Comparison of ENCODE assay signal across 18 cellular contexts in the genomic region with DNA sequence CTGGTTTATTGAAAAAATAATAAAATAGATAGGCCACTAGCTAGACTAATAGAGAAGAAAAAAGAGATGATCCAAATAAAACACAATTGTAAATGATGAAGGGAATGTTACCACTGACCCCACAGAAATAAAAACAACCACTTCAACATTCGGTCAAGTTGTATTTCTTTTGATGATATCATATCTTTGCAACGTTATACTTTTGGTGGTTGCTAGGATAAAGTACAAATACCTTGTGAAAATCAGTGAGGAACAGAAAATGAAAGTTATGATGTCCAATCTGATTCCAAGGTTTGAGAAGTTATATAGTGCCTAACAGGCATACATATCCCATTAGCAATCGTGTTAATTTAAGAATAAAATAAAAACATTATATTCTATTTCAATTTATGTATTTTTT. TPM values are rescaled to one million over a fixed set of nuclear protein-coding genes. Genes with fewer than 3 reads are reported as not detected.
DNase-seq lines count a peak whose midpoint lies in the region; ATAC-seq, FAIRE-seq and TF ChIP-seq lines count a peak whose summit lies in the region.
"Had no signal": no experiment of that assay in that cellular context is flagged by ENCODE, and none has a peak within 500 bp of the region (broad histone marks: within the 10 kb centered on the region; RNA-seq: fewer than 3 reads in every experiment).

No MANE protein-coding gene starts in this region.

- peak overlapping the region; percentile 76 for H3K27ac Mint-ChIP-seq in mesothelial cell of epicardium
- peak overlapping the region; percentile 67 for H3K27ac Mint-ChIP-seq in stimulated activated memory B cell treated with anti-CD40 and anti-IgM and Interleukin-4, amounts not matched to agents 10 μg/mL and 1 μg/mL and 100 μg/mL, for 72 hours

- no peaks in the 10 kb centered on the region for H3K27me3 Mint-ChIP-seq in mesothelial cell of epicardium (ENCODE audit: low read depth)
- no peaks in the 10 kb centered on the region for H3K27me3 Mint-ChIP-seq in stimulated activated memory B cell treated with anti-CD40 and anti-IgM and Interleukin-4, amounts not matched to agents 10 μg/mL and 1 μg/mL and 100 μg/mL, for 72 hours

- peaks cover 27% of the 10 kb centered on the region for H3K4me1 Mint-ChIP-seq in mesothelial cell of epicardium
- H3K4me1 Mint-ChIP-seq in stimulated activated memory B cell treated with anti-CD40 and anti-IgM and Interleukin-4, amounts not matched to agents 10 μg/mL and 1 μg/mL and 100 μg/mL, for 72 hours, result peaks cover 28% of the 10 kb centered on the region

- DNase-seq in M059J (ENCODE audit: low read depth), result peak; percentile 44
- DNase-seq in mesothelial cell of epicardium (ENCODE audit: low spot score in 2 of 2, unreplicated experiment in 2 of 2), result no peak
- no peak for DNase-seq in NCI-H2227 (lab: John Stamatoyannopoulos, UW; ENCODE audit: unreplicated experiment)
- DNase-seq in urothelium cell line (ENCODE audit: low spot score), result no peak
- DNase-seq: CD8-positive, alpha-beta memory T cell; H7; MM.1S; NCI-H1105; NCI-H187; NCI-H69; RPMI8226; SIG-M5 had no signal

- no peak for ATAC-seq in stimulated activated memory B cell treated with anti-CD40 and anti-IgM and Interleukin-4, amounts not matched to agents 10 μg/mL and 1 μg/mL and 100 μg/mL, for 72 hours
- ATAC-seq in HG03135 (IDR thresholded peaks at IDR 0.05; ENCODE audit: unreplicated experiment) (no peak), HG03521 (IDR thresholded peaks at IDR 0.05; ENCODE audit: unreplicated experiment) (no peak)

- H3K9me3 Mint-ChIP-seq in mesothelial cell of epicardium, result peaks cover 21% of the 10 kb centered on the region
- H3K9me3 Mint-ChIP-seq in stimulated activated memory B cell treated with anti-CD40 and anti-IgM and Interleukin-4, amounts not matched to agents 10 μg/mL and 1 μg/mL and 100 μg/mL, for 72 hours, result peaks cover 6% of the 10 kb centered on the region

- peak; percentile 98 for FAIRE-seq in endometrium (lab: Jason Lieb, UNC)
- FAIRE-seq in urothelium cell line (lab: Jason Lieb, UNC), result no peak
- FAIRE-seq: GM12892, GM19239 had no signal

- no peak overlapping the region for H3K4me3 Mint-ChIP-seq in mesothelial cell of epicardium
- no peak overlapping the region for H3K4me3 Mint-ChIP-seq in stimulated activated memory B cell treated with anti-CD40 and anti-IgM and Interleukin-4, amounts not matched to agents 10 μg/mL and 1 μg/mL and 100 μg/mL, for 72 hours
- H3K4me3 Mint-ChIP-seq: CD8-positive, alpha-beta memory T cell had no signal

- H3K36me3 Mint-ChIP-seq in mesothelial cell of epicardium, result peaks cover 13% of the 10 kb centered on the region
- H3K36me3 Mint-ChIP-seq in stimulated activated memory B cell treated with anti-CD40 and anti-IgM and Interleukin-4, amounts not matched to agents 10 μg/mL and 1 μg/mL and 100 μg/mL, for 72 hours, result no peaks in the 10 kb centered on the region

- TF ChIP-seq CTCF in mesothelial cell of epicardium (IDR thresholded peaks at IDR 0.05; ENCODE audit: unreplicated experiment), result no peak

RNA-seq across cellular contexts. Expression of a gene that starts 6.6 kb away (rescaled TPM):
- total RNA-seq in M059J (2014; rRNA removed; shearing (Covaris generic)), result 30.1 and 48.1 TPM in 2 replicates
- total RNA-seq in mesothelial cell of epicardium, result 37.5 to 41.0 TPM (median 40.1 TPM) in 3 replicates

RNA-seq across cellular contexts. Expression of a gene that starts 19.8 kb away (rescaled TPM):
- total RNA-seq in M059J (2014; rRNA removed; shearing (Covaris generic)), result 2.2 and 3.5 TPM in 2 replicates
- total RNA-seq in mesothelial cell of epicardium, result 13.4 to 14.6 TPM (median 13.9 TPM) in 3 replicates
